In the genomic region with DNA sequence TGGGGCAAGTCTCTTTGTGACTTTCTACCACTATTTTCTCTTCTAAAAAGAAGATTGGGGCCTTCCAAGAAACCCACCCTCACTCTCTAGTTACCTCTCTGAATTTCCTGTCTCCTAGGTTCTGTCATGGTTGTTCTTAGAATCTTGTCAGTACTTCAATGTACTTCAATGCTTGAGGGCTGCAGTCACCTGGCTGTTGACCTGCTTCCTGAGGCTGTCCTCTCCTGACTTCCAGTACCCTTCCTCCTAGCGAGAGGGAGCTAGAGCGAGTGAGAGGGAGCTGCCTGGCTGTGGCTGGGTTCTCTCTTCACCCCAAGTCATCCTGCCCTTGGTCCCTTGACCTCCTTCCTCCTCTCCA, we compare ENCODE assay signal across 13 cellular contexts. TPM values are rescaled to one million over a fixed set of nuclear protein-coding genes. Genes with fewer than 3 reads are reported as not detected.
DNase-seq lines count a peak whose midpoint lies in the region; ATAC-seq and TF ChIP-seq lines count a peak whose summit lies in the region.
"Had no signal": no experiment of that assay in that cellular context is flagged by ENCODE, and none has a peak within 500 bp of the region (broad histone marks: within the 10 kb centered on the region; RNA-seq: fewer than 3 reads in every experiment).

No MANE protein-coding gene starts in this region.

- no peaks in the 10 kb centered on the region for H4K20me1 ChIP-seq in MM.1S (ENCODE audit: insufficient read depth, low read length)

- H3K9me3 Mint-ChIP-seq in activated CD4-positive, alpha-beta T cell treated with anti-CD3 and anti-CD28 coated beads for 36 hours (ENCODE audit: low read depth): peaks cover 5% of the 10 kb centered on the region
- H3K9me3 Mint-ChIP-seq in naive thymus-derived CD4-positive, alpha-beta T cell: peaks cover 0 to 4% (median 0%) of the 10 kb centered on the region in 11 donors

- H3K9me2 ChIP-seq in MM.1S (replicated peaks; ENCODE audit: insufficient read depth, low read length): no peaks in the 10 kb centered on the region

- intact Hi-C loops in activated CD4-positive, alpha-beta T cell treated with anti-CD3 and anti-CD28 coated beads for 36 hours (cut with DNase I, micrococcal nuclease): loop anchor here (1.0 to 5.0 kb wide), 3 partner anchors 18 to 306 kb away; a partner anchor contains a TSS
- intact Hi-C loops in naive thymus-derived CD4-positive, alpha-beta T cell (cut with micrococcal nuclease): loop anchor here in 1 of 2 donors (1.0 to 5.0 kb wide), 3 partner anchors 18 to 512 kb away; a partner anchor contains a TSS
- intact Hi-C loops in posterior cingulate gyrus (cut with DNase I): no loop called here

- no peaks in the 10 kb centered on the region for H3K36me3 ChIP-seq in MM.1S (replicated peaks; ENCODE audit: insufficient read depth, low read length)
- no peaks in the 10 kb centered on the region for H3K36me3 ChIP-seq in naive thymus-derived CD4-positive, alpha-beta T cell (ENCODE audit: control insufficient read depth in 2 of 3, insufficient read depth in 3 of 3, low read length in 3 of 3)

- DNase-seq in activated CD4-positive, alpha-beta T cell treated with anti-CD3 and anti-CD28 coated beads for 36 hours: no peak
- no peak for DNase-seq in activated CD4-positive, alpha-beta T cell treated with anti-CD3 and anti-CD28 coated beads, Interleukin-2, amount 50 U/mL, for 1 hour
- DNase-seq in MM.1S (peak; percentile 25), posterior cingulate gyrus (no peak), NCI-H1436 (lab: John Stamatoyannopoulos, UW) (no peak)
- no peak for DNase-seq in naive thymus-derived CD4-positive, alpha-beta T cell
- DNase-seq: activated T-cell treated with anti-CD3 and anti-CD28 coated beads, Interleukin-2, amount 50 U/mL, for 48 hours; IMR-90; NCI-H69; retina; stimulated activated CD4-positive, alpha-beta T cell treated with anti-CD3 and anti-CD28 coated beads, Interleukin-1b, Interleukin-23, amount 100 ng/mL, for 48 hours had no signal

- H3K4me3 Mint-ChIP-seq in activated CD4-positive, alpha-beta T cell treated with anti-CD3 and anti-CD28 coated beads for 36 hours: no peak overlapping the region
- H3K4me3 Mint-ChIP-seq in naive thymus-derived CD4-positive, alpha-beta T cell: peak overlapping the region in 6 of 10 donors; percentile 26 to 77 (median 44)

- peaks cover 20% of the 10 kb centered on the region for H3F3A ChIP-seq in MM.1S (ENCODE audit: insufficient read depth, low read length)

- H3K4me1 ChIP-seq in MM.1S (ENCODE audit: low read length): peaks cover 21% of the 10 kb centered on the region
- peaks cover 0 to 5% of the 10 kb centered on the region in 2 donors for H3K4me1 ChIP-seq in naive thymus-derived CD4-positive, alpha-beta T cell (ENCODE audit: control insufficient read depth in 2 of 2, insufficient read depth in 2 of 2, low read length in 2 of 2)

- POLR2A ChIA-PET in activated CD4-positive, alpha-beta T cell treated with anti-CD3 and anti-CD28 coated beads for 36 hours (lab: Charles Lee): no interaction called here
- POLR2A ChIA-PET in naive thymus-derived CD4-positive, alpha-beta T cell (lab: Charles Lee): no interaction called here

- H2AFZ ChIP-seq in MM.1S (ENCODE audit: low read length): no peak overlapping the region

- H3K27me3 ChIP-seq in MM.1S (replicated peaks; ENCODE audit: insufficient read depth, low read length): no peaks in the 10 kb centered on the region
- no peaks in the 10 kb centered on the region for H3K27me3 ChIP-seq in naive thymus-derived CD4-positive, alpha-beta T cell (ENCODE audit: control insufficient read depth in 2 of 2, insufficient read depth in 2 of 2, low read length in 2 of 2)

- CTCF ChIA-PET in activated CD4-positive, alpha-beta T cell treated with anti-CD3 and anti-CD28 coated beads for 36 hours (lab: Charles Lee): interaction anchor here (1.9 kb wide), 1 partner anchor 17 kb away, joined by 6 read pairs; no protein-coding TSS in a partner anchor
- CTCF ChIA-PET in naive thymus-derived CD4-positive, alpha-beta T cell (lab: Charles Lee): no interaction called here

- H3K9me3 ChIP-seq in MM.1S (replicated peaks; ENCODE audit: insufficient read depth, low read length): no peaks in the 10 kb centered on the region
- no peaks in the 10 kb centered on the region for H3K9me3 ChIP-seq in naive thymus-derived CD4-positive, alpha-beta T cell (ENCODE audit: control insufficient read depth in 2 of 3, low read length in 3 of 3)

- H3K4me1 Mint-ChIP-seq in activated CD4-positive, alpha-beta T cell treated with anti-CD3 and anti-CD28 coated beads for 36 hours: peaks cover 26% of the 10 kb centered on the region
- H3K4me1 Mint-ChIP-seq in naive thymus-derived CD4-positive, alpha-beta T cell: peaks cover 11 to 38% (median 25%) of the 10 kb centered on the region in 7 donors

- H3K79me2 ChIP-seq in MM.1S (ENCODE audit: low read length): peaks cover 67% of the 10 kb centered on the region

- ATAC-seq in activated CD4-positive, alpha-beta T cell treated with anti-CD3 and anti-CD28 coated beads for 36 hours: peak; percentile 9
- ATAC-seq in GM21381 (IDR thresholded peaks at IDR 0.05; ENCODE audit: unreplicated experiment) (peak; percentile 17), HG03460 (IDR thresholded peaks at IDR 0.05; ENCODE audit: unreplicated experiment) (no peak)
- no peak for ATAC-seq in naive thymus-derived CD4-positive, alpha-beta T cell

- peak overlapping the region; percentile 73 for H3K27ac Mint-ChIP-seq in activated CD4-positive, alpha-beta T cell treated with anti-CD3 and anti-CD28 coated beads for 36 hours
- peak overlapping the region in 7 of 9 donors; percentile 5 to 87 (median 62) for H3K27ac Mint-ChIP-seq in naive thymus-derived CD4-positive, alpha-beta T cell

- no peak for TF ChIP-seq CTCF in MM.1S (IDR thresholded peaks at IDR 0.05; ENCODE audit: low read length)

- H3K27me3 Mint-ChIP-seq in activated CD4-positive, alpha-beta T cell treated with anti-CD3 and anti-CD28 coated beads for 36 hours: no peaks in the 10 kb centered on the region
- no peaks in the 10 kb centered on the region for H3K27me3 Mint-ChIP-seq in naive thymus-derived CD4-positive, alpha-beta T cell

- no peak overlapping the region for H3K4me3 ChIP-seq in MM.1S (ENCODE audit: low read length)
- H3K4me3 ChIP-seq in naive thymus-derived CD4-positive, alpha-beta T cell (ENCODE audit: low read length): no peak overlapping the region

- H3K4me2 ChIP-seq in MM.1S (ENCODE audit: low read depth, low read length): peak overlapping the region; percentile 59

- peaks cover 9% of the 10 kb centered on the region for H3K36me3 Mint-ChIP-seq in activated CD4-positive, alpha-beta T cell treated with anti-CD3 and anti-CD28 coated beads for 36 hours (ENCODE audit: low read depth)
- peaks cover 0 to 13% (median 12%) of the 10 kb centered on the region in 5 donors for H3K36me3 Mint-ChIP-seq in naive thymus-derived CD4-positive, alpha-beta T cell

- H3K9ac ChIP-seq in MM.1S (ENCODE audit: low read length): peak overlapping the region; percentile 49

- H3K27ac ChIP-seq in MM.1S (ENCODE audit: low read length): peak overlapping the region; percentile 89
- H3K27ac ChIP-seq in naive thymus-derived CD4-positive, alpha-beta T cell (ENCODE audit: low read depth, low read length): no peak overlapping the region

RNA-seq across cellular contexts. Expression of a gene that starts 17.7 kb away (rescaled TPM):
- 1 to 10 TPM; 8.4 to 9.6 TPM for total RNA-seq in activated CD4-positive, alpha-beta T cell treated with anti-CD3 and anti-CD28 coated beads for 36 hours
- 10 to 100 TPM; 14.3 to 20.4 (median 15.6) TPM for total RNA-seq in naive thymus-derived CD4-positive, alpha-beta T cell
- polyA plus RNA-seq in naive thymus-derived CD4-positive, alpha-beta T cell: 10 to 100 TPM; 16.2 to 16.7 TPM

Comparison
In these comparisons a context has a peak if more than half of its experiments do, and no peak if none do; other contexts are left out.
1. ATAC-seq: peak in activated CD4-positive, alpha-beta T cell treated with anti-CD3 and anti-CD28 coated beads for 36 hours (single experiment) and GM21381 (single experiment); none in naive thymus-derived CD4-positive, alpha-beta T cell (single experiment) and HG03460 (single experiment).